8 cellular contexts compared by ENCODE assay signal in genomic region chr3:123489400-123490004, GRCh38. TPM values are rescaled to one million over a fixed set of nuclear protein-coding genes. Genes with fewer than 3 reads are reported as not detected.
A peak's percentile ranks its signal among the peaks of the same experiment; 100 is the strongest.
DNase-seq lines count a peak whose midpoint lies in the region; ATAC-seq and TF ChIP-seq lines count a peak whose summit lies in the region.

No MANE protein-coding gene starts in this region.

- DNase-seq in AG09309 (ENCODE audit: low read depth) (peak; percentile 11), NCI-H2196 treated with DMSO at 0.1 percent for 48 hours (lab: John Stamatoyannopoulos, UW; ENCODE audit: unreplicated experiment) (peak; percentile 64), epithelial cell of esophagus (ENCODE audit: low read depth) (peak; percentile 68), mucosa of descending colon (peak in 2 of 3 donors; percentile 78 to 80), superior temporal gyrus (ENCODE audit: extremely low spot score) (peak; percentile 92)
- peak; percentile 6 to 16 for DNase-seq in activated CD4-positive, alpha-beta T cell treated with anti-CD3 and anti-CD28 coated beads, Interleukin-2, amount 50 U/mL, for 4 hours

- H3K4me1 ChIP-seq in mucosa of descending colon (ENCODE audit: low read depth), result no peaks in the 10 kb centered on the region

- H3K4me3 ChIP-seq in AG09309 (ENCODE audit: control insufficient read depth, low read depth, low read length), result no peak overlapping the region
- H3K4me3 ChIP-seq in epithelial cell of esophagus (ENCODE audit: low read length), result no peak overlapping the region
- no peak overlapping the region for H3K4me3 ChIP-seq in mucosa of descending colon

- intact Hi-C loops in mucosa of descending colon (cut with DNase I, micrococcal nuclease), result loop anchor here (2.0 to 5.0 kb wide), 2 partner anchors 161 to 162 kb away; no protein-coding TSS in a partner anchor

- TF ChIP-seq CTCF in AG09309 (IDR thresholded peaks at IDR 0.05; ENCODE audit: control insufficient read depth, insufficient read depth, low read depth, low read length, missing control alignments) (peak; percentile 95), epithelial cell of esophagus (IDR thresholded peaks at IDR 0.05; ENCODE audit: insufficient read depth, low read depth, low read length, missing control alignments) (peak; percentile 94), mucosa of descending colon (IDR thresholded peaks at IDR 0.05) (peak; percentile 59)

- H3K9me3 ChIP-seq in mucosa of descending colon, result no peaks in the 10 kb centered on the region

- no peaks in the 10 kb centered on the region for H3K36me3 ChIP-seq in mucosa of descending colon (ENCODE audit: low read depth)

- ATAC-seq in GM19043 (IDR thresholded peaks at IDR 0.05; ENCODE audit: low read depth, unreplicated experiment) (peak; percentile 49), mucosa of descending colon (peak; percentile 84), GM21717 (IDR thresholded peaks at IDR 0.05; ENCODE audit: unreplicated experiment) (no peak)

RNA-seq across cellular contexts. Expression of gene ADCY5, which starts 40.6 kb away (rescaled TPM):
- 10 to 100 TPM in 2 of 3 donors, 1 to 10 TPM in 1; 7.8 to 72.6 (median 12.6) TPM for total RNA-seq in mucosa of descending colon

Comparison
In these comparisons a context has a peak if more than half of its experiments do, and no peak if none do; other contexts are left out.
1. DNase-seq: peak in every context shown above with its lines; median percentile 92 in superior temporal gyrus; 79 in mucosa of descending colon; 68 in epithelial cell of esophagus; 64 in NCI-H2196 treated with DMSO at 0.1 percent for 48 hours; 11 in AG09309; 11 in activated CD4-positive, alpha-beta T cell treated with anti-CD3 and anti-CD28 coated beads, Interleukin-2, amount 50 U/mL, for 4 hours.